ENCODE assay signal across 8 cellular contexts in genomic region chr15:40594429-40594836, GRCh38. TPM values are rescaled to one million over a fixed set of nuclear protein-coding genes. Genes with fewer than 3 reads are reported as not detected.
A peak's percentile ranks its signal among the peaks of the same experiment; 100 is the strongest.
DNase-seq lines count a peak whose midpoint lies in the region; ATAC-seq lines count a peak whose summit lies in the region.

No MANE protein-coding gene starts in this region.

- in situ Hi-C loops in SK-MEL-5 (cut with HindIII; ENCODE audit: low pct_unique_long_range_greater_than_20kb, low sequenced_read_pairs): no loop called here

- no peaks in the 10 kb centered on the region for H3K9me3 ChIP-seq in HUES48 (ENCODE audit: control insufficient read depth, insufficient read depth, low read length)
- no peaks in the 10 kb centered on the region for H3K9me3 ChIP-seq in endocrine pancreas (ENCODE audit: control insufficient read depth, low read length)
- no peaks in the 10 kb centered on the region for H3K9me3 ChIP-seq in mucosa of stomach (ENCODE audit: control insufficient read depth, low read length)

- ATAC-seq in GM21717 (IDR thresholded peaks at IDR 0.05; ENCODE audit: unreplicated experiment): peak; percentile 40

- no peaks in the 10 kb centered on the region for H3K27me3 ChIP-seq in HUES48 (ENCODE audit: control insufficient read depth, insufficient read depth, low read length)
- H3K27me3 ChIP-seq in endocrine pancreas (ENCODE audit: control insufficient read depth, insufficient read depth, low read length): no peaks in the 10 kb centered on the region
- H3K27me3 ChIP-seq in mucosa of stomach (ENCODE audit: control insufficient read depth, insufficient read depth, low read length): no peaks in the 10 kb centered on the region

- H3K27ac ChIP-seq in HUES48 (ENCODE audit: low read depth, low read length): peak overlapping the region; percentile 96

- H3K36me3 ChIP-seq in HUES48 (ENCODE audit: control insufficient read depth, insufficient read depth, low read length) (no peaks in the 10 kb centered on the region), endocrine pancreas (ENCODE audit: control insufficient read depth, insufficient read depth, low read length) (no peaks in the 10 kb centered on the region), mucosa of stomach (ENCODE audit: control insufficient read depth, insufficient read depth, low read length) (no peaks in the 10 kb centered on the region)

- H3K4me3 ChIP-seq in HUES48 (ENCODE audit: low read depth, low read length) (peak overlapping the region; percentile 95), endocrine pancreas (ENCODE audit: control insufficient read depth, insufficient read depth, low read length) (peak overlapping the region; percentile 79), mucosa of stomach (ENCODE audit: low read length) (peak overlapping the region; percentile 90)

- H3K4me1 ChIP-seq in HUES48 (ENCODE audit: control insufficient read depth, insufficient read depth, low read length): peaks cover 4% of the 10 kb centered on the region; the same call in 1 of the 2 replicates
- H3K4me1 ChIP-seq in endocrine pancreas (ENCODE audit: control insufficient read depth, insufficient read depth, low read length): peaks cover 4% of the 10 kb centered on the region
- peaks cover 8% of the 10 kb centered on the region for H3K4me1 ChIP-seq in mucosa of stomach (ENCODE audit: control insufficient read depth, insufficient read depth, low read length)

- peak overlapping the region; percentile 97 for H3K9ac ChIP-seq in HUES48 (ENCODE audit: low read depth, low read length)
- H3K9ac ChIP-seq in endocrine pancreas (ENCODE audit: control insufficient read depth, insufficient read depth, low read length): no peak overlapping the region
- peak overlapping the region; percentile 93 for H3K9ac ChIP-seq in mucosa of stomach (ENCODE audit: low read length)

- DNase-seq in activated T-cell treated with anti-CD3 and anti-CD28 coated beads for 1 hour (ENCODE audit: low read depth) (peak; percentile 11), activated T-cell treated with anti-CD3 and anti-CD28 coated beads for 4 hours (no peak), SK-MEL-5 (ENCODE audit: low read depth, low spot score) (peak; percentile 68), cerebellar nuclear complex (lab: John Stamatoyannopoulos, UW) (no peak)

RNA-seq across cellular contexts. Expression of gene KNL1, which starts 0.4 kb away (rescaled TPM):
- total RNA-seq in SK-MEL-5 (2014; rRNA removed; shearing (Covaris generic)): 17.2 and 18.4 TPM in 2 replicates
- polyA plus RNA-seq in SK-MEL-5 (2015; cell fraction: cytosol; rRNA removed): 9.3 and 11.2 TPM in 2 replicates
- 19.4 and 28.1 TPM in 2 replicates for polyA plus RNA-seq in SK-MEL-5 (2015; cell fraction: nucleus; rRNA removed)

RNA-seq across cellular contexts. Expression of gene RPUSD2, which starts 25.3 kb away (rescaled TPM):
- 13.7 and 17.9 TPM in 2 replicates for total RNA-seq in SK-MEL-5 (2014; rRNA removed; shearing (Covaris generic))
- polyA plus RNA-seq in SK-MEL-5 (2015; cell fraction: cytosol; rRNA removed): 13.6 and 18.1 TPM in 2 replicates
- polyA plus RNA-seq in SK-MEL-5 (2015; cell fraction: nucleus; rRNA removed): 3.9 and 10.5 TPM in 2 replicates

RNA-seq across cellular contexts. Expression of gene CCDC32, which starts 29.6 kb away (rescaled TPM):
- 8.9 and 21.6 TPM in 2 replicates for total RNA-seq in SK-MEL-5 (2014; rRNA removed; shearing (Covaris generic))
- 25.0 and 36.1 TPM in 2 replicates for polyA plus RNA-seq in SK-MEL-5 (2015; cell fraction: cytosol; rRNA removed)
- polyA plus RNA-seq in SK-MEL-5 (2015; cell fraction: nucleus; rRNA removed): 30.1 and 59.5 TPM in 2 replicates

Comparison
In these comparisons a context has a peak if more than half of its experiments do, and no peak if none do; other contexts are left out.
1. DNase-seq: peak in activated T-cell treated with anti-CD3 and anti-CD28 coated beads for 1 hour (single experiment) and SK-MEL-5 (single experiment); none in activated T-cell treated with anti-CD3 and anti-CD28 coated beads for 4 hours (single experiment) and cerebellar nuclear complex (0 of 2).
2. Peak in every context shown above with its lines, with median percentiles within 50 percentile points of each other: H3K4me3 ChIP-seq.